Comparison of ENCODE assay signal across 2 cellular contexts in genomic region chr4:74230902-74231499, GRCh38.
TF ChIP-seq lines count a peak whose summit lies in the region.

No MANE protein-coding gene starts in this region.

TF ChIP-seq in SK-N-SH treated with all-trans-retinoic acid at 6 μM for 48 hours, 23 proteins besides CTCF, POLR2A, EP300 and RAD21 (continued from another document):
- TF ChIP-seq TSHZ2 (CRISPR knock-in tag; IDR thresholded peaks at IDR 0.05): no peak
- no peak for TF ChIP-seq CSRNP3 (CRISPR knock-in tag; IDR thresholded peaks at IDR 0.05)
- TF ChIP-seq ZNF565 (CRISPR knock-in tag; conservative IDR thresholded peaks at IDR 0.05; ENCODE audit: low read depth): no peak

TF ChIP-seq in GM23338, 12 proteins besides CTCF, POLR2A, EP300 and RAD21 (continued from another document):
- TF ChIP-seq JUNB (IDR thresholded peaks at IDR 0.05; ENCODE audit: unreplicated experiment) (no peak), REST (IDR thresholded peaks at IDR 0.05; ENCODE audit: unreplicated experiment) (no peak)
TF ChIP-seq in GM23338: peak in this region for 0.
